In genomic region chr9:71647094-71647591, GRCh38 we compare ENCODE assay signal across 8 cellular contexts.
A peak's percentile ranks its signal among the peaks of the same experiment; 100 is the strongest.
DNase-seq lines count a peak whose midpoint lies in the region; ATAC-seq lines count a peak whose summit lies in the region.

No MANE protein-coding gene starts in this region.

- H3K4me2 ChIP-seq in neuronal stem cell (ENCODE audit: insufficient read depth, low read length, poor library complexity, severe bottlenecking) = no peak overlapping the region

- H3K27ac Mint-ChIP-seq in T-helper 1 cell treated with Interleukin-12 subunit alpha and Interleukin-12 subunit beta and Interleukin-4 antibody, amounts not matched to agents 30 μg/mL and 1 μg/mL, for 36 hours = peak overlapping the region; percentile 69

- H3K14ac ChIP-seq in neuronal stem cell (ENCODE audit: low read length) = no peak overlapping the region

- no peak overlapping the region for H2BK12ac ChIP-seq in neuronal stem cell (ENCODE audit: low read length)

- no peak overlapping the region for H3K18ac ChIP-seq in neuronal stem cell (ENCODE audit: low read length)

- no peaks in the 10 kb centered on the region for H3K36me3 ChIP-seq in neuronal stem cell (replicated peaks in 1 of 2; ENCODE audit: control insufficient read depth in 2 of 2, insufficient read depth in 2 of 2, low read length in 2 of 2)

- DNase-seq in GF-D8 (lab: John Stamatoyannopoulos, UW) = peak; percentile 74
- peak; percentile 34 for DNase-seq in fibroblast of peridontal ligament (ENCODE audit: extremely low read depth)
- DNase-seq in neuronal stem cell (ENCODE audit: low spot score) = no peak
- no peak for DNase-seq in stimulated activated CD4-positive, alpha-beta T cell treated with anti-CD3 and anti-CD28 coated beads, Interleukin-2, amount 100 ng/mL, for 24 hours

- no peak overlapping the region for H3K27ac ChIP-seq in neuronal stem cell (replicated peaks; ENCODE audit: low read length)

- no peak overlapping the region for H2BK120ac ChIP-seq in neuronal stem cell (ENCODE audit: low read depth, low read length)

- H4K8ac ChIP-seq in neuronal stem cell (ENCODE audit: low read depth, low read length) = no peak overlapping the region

- H3K4ac ChIP-seq in neuronal stem cell (ENCODE audit: low read length) = no peak overlapping the region

- H3K27me3 ChIP-seq in neuronal stem cell (ENCODE audit: control insufficient read depth in 3 of 3, insufficient read depth in 3 of 3, low read depth in 1 of 3, low read length in 3 of 3) = no peaks in the 10 kb centered on the region

- H2AFZ ChIP-seq in neuronal stem cell (ENCODE audit: low read length) = peak overlapping the region; percentile 79

- no peak overlapping the region for H2AK5ac ChIP-seq in neuronal stem cell (ENCODE audit: low read depth, low read length)

- H3K4me1 ChIP-seq in neuronal stem cell (ENCODE audit: control insufficient read depth in 2 of 2, insufficient read depth in 1 of 2, low read depth in 1 of 2, low read length in 2 of 2) = peaks cover 0 to 4% of the 10 kb centered on the region in 2 donors

- H4K91ac ChIP-seq in neuronal stem cell (ENCODE audit: low read depth, low read length, poor library complexity) = no peak overlapping the region

- no peaks in the 10 kb centered on the region for H3K9me3 ChIP-seq in neuronal stem cell (replicated peaks in 1 of 2; ENCODE audit: control insufficient read depth in 2 of 2, insufficient read depth in 1 of 2, low read depth in 1 of 2, low read length in 2 of 2)

- ATAC-seq in HG02759 (IDR thresholded peaks at IDR 0.05; ENCODE audit: unreplicated experiment) = peak; percentile 66
- ATAC-seq in GM21723 (IDR thresholded peaks at IDR 0.05; ENCODE audit: unreplicated experiment) = no peak
- ATAC-seq in GM21367 (IDR thresholded peaks at IDR 0.05; ENCODE audit: unreplicated experiment) = no peak

- H3K79me1 ChIP-seq in neuronal stem cell (ENCODE audit: low read depth, low read length) = no peaks in the 10 kb centered on the region

- H3K9me3 Mint-ChIP-seq in T-helper 1 cell treated with Interleukin-12 subunit alpha and Interleukin-12 subunit beta and Interleukin-4 antibody, amounts not matched to agents 30 μg/mL and 1 μg/mL, for 36 hours = peaks cover 4% of the 10 kb centered on the region

- H3K4me3 Mint-ChIP-seq in T-helper 1 cell treated with Interleukin-12 subunit alpha and Interleukin-12 subunit beta and Interleukin-4 antibody, amounts not matched to agents 30 μg/mL and 1 μg/mL, for 36 hours = peak overlapping the region; percentile 77

- no peak overlapping the region for H2BK5ac ChIP-seq in neuronal stem cell (ENCODE audit: low read length)

- no CpG with 5 or more reads among the region's 7 CpGs for WGBS in neuronal stem cell (ENCODE audit: extremely low coverage in 2 of 2, insufficient read length in 2 of 2, insufficient replicate concordance in 1 of 2), 2 donors

- peaks cover 24% of the 10 kb centered on the region for H3K27me3 Mint-ChIP-seq in T-helper 1 cell treated with Interleukin-12 subunit alpha and Interleukin-12 subunit beta and Interleukin-4 antibody, amounts not matched to agents 30 μg/mL and 1 μg/mL, for 36 hours (ENCODE audit: low read depth)

- no peak overlapping the region for H2BK15ac ChIP-seq in neuronal stem cell (ENCODE audit: low read length)

- no peak overlapping the region for H3K23ac ChIP-seq in neuronal stem cell (ENCODE audit: low read depth, low read length, poor library complexity)

- peaks cover 54% of the 10 kb centered on the region for H3K4me1 Mint-ChIP-seq in T-helper 1 cell treated with Interleukin-12 subunit alpha and Interleukin-12 subunit beta and Interleukin-4 antibody, amounts not matched to agents 30 μg/mL and 1 μg/mL, for 36 hours (ENCODE audit: low read depth)

- H3K9ac ChIP-seq in neuronal stem cell (ENCODE audit: low read depth, low read length, poor library complexity) = no peak overlapping the region

- no peak overlapping the region for H3K4me3 ChIP-seq in neuronal stem cell (ENCODE audit: low read length in 2 of 2)

- H3K36me3 Mint-ChIP-seq in T-helper 1 cell treated with Interleukin-12 subunit alpha and Interleukin-12 subunit beta and Interleukin-4 antibody, amounts not matched to agents 30 μg/mL and 1 μg/mL, for 36 hours (ENCODE audit: low read depth) = peaks cover 18% of the 10 kb centered on the region

Comparison
In these comparisons a context has a peak if more than half of its experiments do, and no peak if none do; other contexts are left out.
1. DNase-seq: peak in GF-D8 (single experiment) and fibroblast of peridontal ligament (single experiment); none in neuronal stem cell (single experiment) and stimulated activated CD4-positive, alpha-beta T cell treated with anti-CD3 and anti-CD28 coated beads, Interleukin-2, amount 100 ng/mL, for 24 hours (0 of 2).